In genomic region chr16:88404769-88405168, GRCh38 we compare ENCODE assay signal across 28 cellular contexts. TPM values are rescaled to one million over a fixed set of nuclear protein-coding genes. Genes with fewer than 3 reads are reported as not detected.
"Had no signal": no experiment of that assay in that cellular context is flagged by ENCODE, and none has a peak within 500 bp of the region (broad histone marks: within the 10 kb centered on the region; RNA-seq: fewer than 3 reads in every experiment).

No MANE protein-coding gene starts in this region.

- H3K27ac Mint-ChIP-seq: activated CD8-positive, alpha-beta memory T cell treated with anti-CD3 and anti-CD28 coated beads, Interleukin-2, amount 10 ng/mL, durations not matched to agents 7 days and 5 days; activated naive CD4-positive, alpha-beta T cell treated with anti-CD3 and anti-CD28 coated beads, Interleukin-2, amount 50 U/mL, for 72 hours; activated naive CD8-positive, alpha-beta T cell treated with anti-CD3 and anti-CD28 coated beads, Interleukin-2, amount 50 U/mL, for 24 hours; activated T-cell treated with anti-CD3 and anti-CD28 coated beads, Interleukin-2, amount 50 U/mL, for 24 hours; activated T-helper 1 cell treated with anti-CD3 and anti-CD28 coated beads, Interleukin-12 subunit alpha, Interleukin-12 subunit beta, Interleukin-2, Interleukin-4 antibody, amounts not matched to agents 30 ng/mL and 10 ng/mL and 1 ng/mL, durations not matched to agents 14 hours and 24 hours and 36 hours had no signal

- DNase-seq: activated CD4-positive, alpha-beta T cell treated with anti-CD3 and anti-CD28 coated beads for 48 hours; activated CD4-positive, alpha-beta T cell treated with anti-CD3 and anti-CD28 coated beads, Interleukin-2, amount 50 U/mL, for 4 hours; activated CD8-positive, alpha-beta memory T cell treated with anti-CD3 and anti-CD28 coated beads, Interleukin-2, amount 10 ng/mL, durations not matched to agents 7 days and 5 days; activated effector memory CD4-positive, alpha-beta T cell treated with anti-CD3 and anti-CD28 coated beads, Interleukin-2, amount 50 U/mL, for 16 hours; activated naive CD4-positive, alpha-beta T cell treated with Interleukin-2 at 50 U/mL for 16 hours; activated naive CD8-positive, alpha-beta T cell treated with anti-CD3 and anti-CD28 coated beads, Interleukin-2, amount 50 U/mL, for 24 hours; activated T-cell treated with anti-CD3 and anti-CD28 coated beads, Interleukin-2, amount 50 U/mL, for 24 hours; NCI-H1092; NCI-H1417; NCI-H2029; NCI-H510A treated with DMSO at 0.1 percent for 48 hours; NCI-H69; NK-92 treated with Interleukin-12 subunit alpha and Interleukin-12 subunit beta, amount 100 ng/mL, for 24 hours; OCI-M1; Peyer's patch; Right ventricle myocardium superior; SJCRH30; T-helper 1 cell had no signal

- H3K9me3 Mint-ChIP-seq: activated naive CD4-positive, alpha-beta T cell treated with anti-CD3 and anti-CD28 coated beads, Interleukin-2, amount 50 U/mL, for 72 hours; activated naive CD8-positive, alpha-beta T cell treated with anti-CD3 and anti-CD28 coated beads, Interleukin-2, amount 50 U/mL, for 24 hours; activated T-cell treated with anti-CD3 and anti-CD28 coated beads, Interleukin-2, amount 50 U/mL, for 24 hours; activated T-helper 1 cell treated with anti-CD3 and anti-CD28 coated beads, Interleukin-12 subunit alpha, Interleukin-12 subunit beta, Interleukin-2, Interleukin-4 antibody, amounts not matched to agents 30 ng/mL and 10 ng/mL and 1 ng/mL, durations not matched to agents 14 hours and 24 hours and 36 hours; central memory CD8-positive, alpha-beta T cell had no signal

- H3K4me3 ChIP-seq: Peyer's patch, SJCRH30 had no signal

- H3K4me3 Mint-ChIP-seq: activated CD8-positive, alpha-beta memory T cell treated with anti-CD3 and anti-CD28 coated beads, Interleukin-2, amount 10 ng/mL, durations not matched to agents 7 days and 5 days; activated naive CD8-positive, alpha-beta T cell treated with anti-CD3 and anti-CD28 coated beads, Interleukin-2, amount 50 U/mL, for 24 hours; activated T-cell treated with anti-CD3 and anti-CD28 coated beads, Interleukin-2, amount 50 U/mL, for 24 hours; activated T-helper 1 cell treated with anti-CD3 and anti-CD28 coated beads, Interleukin-12 subunit alpha, Interleukin-12 subunit beta, Interleukin-2, Interleukin-4 antibody, amounts not matched to agents 30 ng/mL and 10 ng/mL and 1 ng/mL, durations not matched to agents 14 hours and 24 hours and 36 hours; central memory CD8-positive, alpha-beta T cell had no signal

- H3K36me3 ChIP-seq: Peyer's patch, SJCRH30 had no signal

- H3K4me2 ChIP-seq: KMS-11, SK-N-SH had no signal

- FAIRE-seq: astrocyte had no signal

- H3K27me3 Mint-ChIP-seq: activated CD8-positive, alpha-beta memory T cell treated with anti-CD3 and anti-CD28 coated beads, Interleukin-2, amount 10 ng/mL, durations not matched to agents 7 days and 5 days; activated T-cell treated with anti-CD3 and anti-CD28 coated beads, Interleukin-2, amount 50 U/mL, for 24 hours; brain had no signal

- H3K9me3 ChIP-seq: Peyer's patch, SJCRH30, SK-N-SH had no signal

- H3K9ac ChIP-seq: KMS-11, SK-N-SH had no signal

- H3K27me3 ChIP-seq: Peyer's patch, SJCRH30 had no signal

- H3K4me1 ChIP-seq: Peyer's patch, SJCRH30 had no signal

- H3K36me3 Mint-ChIP-seq: activated CD8-positive, alpha-beta memory T cell treated with anti-CD3 and anti-CD28 coated beads, Interleukin-2, amount 10 ng/mL, durations not matched to agents 7 days and 5 days; activated naive CD4-positive, alpha-beta T cell treated with anti-CD3 and anti-CD28 coated beads, Interleukin-2, amount 50 U/mL, for 72 hours; brain had no signal

- H3K4me1 Mint-ChIP-seq: central memory CD8-positive, alpha-beta T cell had no signal

- H3K27ac ChIP-seq: KMS-11, Peyer's patch, RWPE1, SJCRH30, VCaP had no signal

RNA-seq across cellular contexts. Expression of gene ZNF469, which starts 22.0 kb away (rescaled TPM):
- total RNA-seq: MCF 10A, SJCRH30 had no signal
